8 cellular contexts compared by ENCODE assay signal in the genomic region with DNA sequence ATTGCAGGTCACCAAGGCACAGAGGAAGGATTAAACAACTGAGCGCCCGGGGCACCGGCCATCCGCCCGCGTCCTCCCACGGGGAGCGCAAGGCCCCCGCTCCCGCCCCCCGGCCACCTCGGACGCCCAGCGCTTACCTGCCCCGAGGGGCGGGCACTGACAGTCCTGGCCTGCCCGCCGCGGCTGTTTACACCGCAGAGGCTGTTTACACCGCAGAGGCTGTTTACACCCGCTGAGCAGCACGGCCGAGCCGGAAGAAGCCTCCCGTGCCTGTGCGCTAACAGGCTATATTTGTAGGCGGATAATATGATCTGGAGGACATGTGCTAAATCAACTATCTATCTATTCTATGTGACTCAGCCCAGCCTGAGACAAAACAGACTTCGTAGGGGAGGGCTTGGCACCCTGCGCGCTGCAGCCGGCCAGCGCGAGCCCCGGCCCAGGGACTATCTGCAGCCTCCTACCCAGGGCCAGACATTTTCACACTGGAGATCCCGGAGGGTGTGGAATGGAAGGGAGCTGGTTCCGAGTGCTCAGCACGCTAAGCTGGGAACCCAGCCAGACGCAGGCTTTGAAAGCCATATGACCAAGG. TPM values are rescaled to one million over a fixed set of nuclear protein-coding genes. Genes with fewer than 3 reads are reported as not detected.
DNase-seq lines count a peak whose midpoint lies in the region; ATAC-seq and TF ChIP-seq lines count a peak whose summit lies in the region.

A gene with protein sequence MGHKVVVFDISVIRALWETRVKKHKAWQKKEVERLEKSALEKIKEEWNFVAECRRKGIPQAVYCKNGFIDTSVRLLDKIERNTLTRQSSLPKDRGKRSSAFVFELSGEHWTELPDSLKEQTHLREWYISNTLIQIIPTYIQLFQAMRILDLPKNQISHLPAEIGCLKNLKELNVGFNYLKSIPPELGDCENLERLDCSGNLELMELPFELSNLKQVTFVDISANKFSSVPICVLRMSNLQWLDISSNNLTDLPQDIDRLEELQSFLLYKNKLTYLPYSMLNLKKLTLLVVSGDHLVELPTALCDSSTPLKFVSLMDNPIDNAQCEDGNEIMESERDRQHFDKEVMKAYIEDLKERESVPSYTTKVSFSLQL (minus strand): TSS at position 263 of the 592 bp plus-strand sequence. CDS start 14,711 bp downstream, outside the sequence.

- H2BK20ac ChIP-seq in H9 (ENCODE audit: low read depth, low read length, poor library complexity, severe bottlenecking) = no peak within 1 kb of the TSS

- no peak within 1 kb of the TSS for H2BK12ac ChIP-seq in H9 (ENCODE audit: insufficient read length, low read depth, low read length)

- H3K14ac ChIP-seq in H9 (ENCODE audit: insufficient read depth, low read length) = peak within 1 kb of the TSS; percentile 31; the same call in 1 of the 2 replicates

- peaks cover 27 to 29% of the 10 kb centered on the region in 2 experiments for H3K9me3 Mint-ChIP-seq in H9

- H2BK5ac ChIP-seq in H9 (ENCODE audit: insufficient read length, low read length) = no peak within 1 kb of the TSS

- H3K27ac Mint-ChIP-seq in H9 = peak within 1 kb of the TSS in 2 of 3 experiments; percentile 81 to 97; a peak in 4 of 7 replicates

- DNase-seq in H9 = peak; percentile 71
- peak in 3 of 4 experiments; percentile 3 to 12 (median 5) for DNase-seq in activated CD4-positive, CD25-positive, alpha-beta regulatory T cell (lab: John Stamatoyannopoulos, UW)
- peak; percentile 66 for DNase-seq in ecto neural progenitor cell (ENCODE audit: low spot score)
- DNase-seq in lower lobe of right lung = no peak
- peak; percentile 33 for DNase-seq in stromal cell of bone marrow (ENCODE audit: low read depth)
- no peak for DNase-seq in KG1 (lab: John Stamatoyannopoulos, UW)
- DNase-seq in DMS153 treated with DMSO at 0.1 percent for 48 hours (lab: John Stamatoyannopoulos, UW; ENCODE audit: unreplicated experiment) = no peak

- no peak within 1 kb of the TSS for H4K91ac ChIP-seq in H9 (ENCODE audit: insufficient read length, low read depth, low read length)

- no peak within 1 kb of the TSS for H2AK5ac ChIP-seq in H9 (ENCODE audit: insufficient read length, low read length)

- no peak within 1 kb of the TSS for H3K23ac ChIP-seq in H9 (ENCODE audit: insufficient read length, low read depth, low read length)

- H3K4me1 ChIP-seq in H9 (ENCODE audit: insufficient read depth, low read length) (peaks cover 10% of the 10 kb centered on the region), lower lobe of right lung (peaks cover 19% of the 10 kb centered on the region)

- no peaks in the 10 kb centered on the region for H3K79me1 ChIP-seq in H9 (ENCODE audit: insufficient read depth, low read depth, low read length, poor library complexity, severe bottlenecking)

- H3K9ac ChIP-seq in H9 (ENCODE audit: extremely low read depth, insufficient read length, low read length) = no peak within 1 kb of the TSS

- peak within 1 kb of the TSS; percentile 61 to 79 for H3K4me3 Mint-ChIP-seq in H9

- H2AFZ ChIP-seq in H9 (ENCODE audit: low read length) = no peak within 1 kb of the TSS

- intact Hi-C loops in lower lobe of right lung (cut with DNase I) = no loop called here

- peaks cover 11 to 31% (median 27%) of the 10 kb centered on the region in 3 experiments for H3K36me3 Mint-ChIP-seq in H9 (ENCODE audit: insufficient read depth in 1 of 3, low read depth in 3 of 3)

- peak within 1 kb of the TSS; percentile 57 for H3K4me3 ChIP-seq in lower lobe of right lung

- peaks cover 40 to 47% of the 10 kb centered on the region in 2 experiments for H3K4me1 Mint-ChIP-seq in H9

- H4K8ac ChIP-seq in H9 (replicated peaks; ENCODE audit: insufficient read length, low read depth, low read length) = no peak within 1 kb of the TSS

- H3K36me3 ChIP-seq in lower lobe of right lung = no peaks in the 10 kb centered on the region

- H3K27me3 ChIP-seq in H9 (ENCODE audit: insufficient read depth, low read length) = no peaks in the 10 kb centered on the region
- H3K27me3 ChIP-seq in lower lobe of right lung (ENCODE audit: low read depth) = peaks cover 19% of the 10 kb centered on the region

- H3K79me2 ChIP-seq in H9 (ENCODE audit: insufficient read depth, low read length) = no peaks in the 10 kb centered on the region

- no peak within 1 kb of the TSS for H4K5ac ChIP-seq in H9 (ENCODE audit: insufficient read length, low read depth, low read length)

- no CpG with 5 or more reads among the region's 39 CpGs for WGBS in H9 (ENCODE audit: extremely low coverage, insufficient read length, low lambda C conversion rate)

- H3K9me3 ChIP-seq in H9 (ENCODE audit: control insufficient read depth, low read depth, low read length) (no peaks in the 10 kb centered on the region), lower lobe of right lung (no peaks in the 10 kb centered on the region)

- H2BK15ac ChIP-seq in H9 (ENCODE audit: low read depth, low read length) = no peak within 1 kb of the TSS; the same call in 1 of the 2 replicates

- H3K27ac ChIP-seq in H9 (ENCODE audit: insufficient read length, low read depth, low read length) (no peak within 1 kb of the TSS), lower lobe of right lung (no peak within 1 kb of the TSS)

- no peak within 1 kb of the TSS for H3K18ac ChIP-seq in H9 (ENCODE audit: insufficient read length, low read depth, low read length)

- ATAC-seq in lower lobe of right lung = peak; percentile 72 to 75
- ATAC-seq in HG03469 (IDR thresholded peaks at IDR 0.05; ENCODE audit: unreplicated experiment) = no peak

- H4K20me1 ChIP-seq in H9 (ENCODE audit: control insufficient read depth, insufficient read depth, insufficient read length) = no peaks in the 10 kb centered on the region

- H3K23me2 ChIP-seq in H9 (ENCODE audit: insufficient read length, low read depth, low read length, poor library complexity, severe bottlenecking) = peaks cover 5% of the 10 kb centered on the region

- H3K4me2 ChIP-seq in H9 (ENCODE audit: insufficient read depth, insufficient read length, low read length) = peak within 1 kb of the TSS; percentile 51

- no peak within 1 kb of the TSS for H3K56ac ChIP-seq in H9 (ENCODE audit: insufficient read length, low read depth, low read length)

- peaks cover 2% of the 10 kb centered on the region for H3K27me3 Mint-ChIP-seq in H9 (ENCODE audit: low read depth)

- H2BK120ac ChIP-seq in H9 (ENCODE audit: low read depth, low read length, poor library complexity, severe bottlenecking) = no peak within 1 kb of the TSS

- H3K4ac ChIP-seq in H9 (ENCODE audit: low read depth, low read length) = no peak within 1 kb of the TSS

- no peak within 1 kb of the TSS for H3T11ph ChIP-seq in H9 (ENCODE audit: low read length)

- TF ChIP-seq CTCF in H9 (conservative IDR thresholded peaks at IDR 0.05) = no peak
- no peak for TF ChIP-seq CTCF in lower lobe of right lung (IDR thresholded peaks at IDR 0.05)

RNA-seq across cellular contexts. Expression of the gene that starts here (rescaled TPM):
- total RNA-seq in H9 (2021) (2.6 and 3.4 TPM in 2 replicates), lower lobe of right lung (1.2 TPM)

Comparison
In these comparisons a context has a peak if more than half of its experiments do, and no peak if none do; other contexts are left out.
1. DNase-seq: peak in H9 (single experiment), activated CD4-positive, CD25-positive, alpha-beta regulatory T cell (3 of 4), ecto neural progenitor cell (single experiment) and stromal cell of bone marrow (single experiment); none in lower lobe of right lung (single experiment), KG1 (single experiment) and DMS153 treated with DMSO at 0.1 percent for 48 hours (single experiment).